ENCODE assay signal across 29 cellular contexts in genomic region chr16:80512460-80512859, GRCh38. TPM values are rescaled to one million over a fixed set of nuclear protein-coding genes. Genes with fewer than 3 reads are reported as not detected.
"Had no signal": no experiment of that assay in that cellular context is flagged by ENCODE, and none has a peak within 500 bp of the region (broad histone marks: within the 10 kb centered on the region; RNA-seq: fewer than 3 reads in every experiment).

No MANE protein-coding gene starts in this region.

- ATAC-seq: foreskin keratinocyte, gastroesophageal sphincter, heart left ventricle, left colon, left lung, left ventricle myocardium superior, lower lobe of right lung, mucosa of descending colon had no signal

- DNase-seq: dermis blood vessel endothelial cell; dorsolateral prefrontal cortex; effector CD4-positive, alpha-beta T cell; effector memory CD4-positive, alpha-beta T cell; foreskin keratinocyte; heart left ventricle; hypothalamus; immature natural killer cell; islet precursor cell; kidney; kidney glomerular epithelial cell; left colon; left lung; left ventricle myocardium superior; lower lobe of right lung; mesenchymal stem cell; mucosa of descending colon; naive B cell had no signal

- H3K9me3 ChIP-seq: esophagus muscularis mucosa, gastroesophageal sphincter, heart left ventricle, left lung, lower lobe of right lung, mucosa of descending colon had no signal

- H2AFZ ChIP-seq: hepatocyte had no signal

- FAIRE-seq: colon, endothelial cell of umbilical vein, frontal cortex, kidney had no signal

- H3K4me3 ChIP-seq: coronary artery, dorsolateral prefrontal cortex, esophagus muscularis mucosa, gastroesophageal sphincter, heart left ventricle, hepatocyte, left lung, lower lobe of right lung, mucosa of descending colon had no signal

- H3K79me2 ChIP-seq: hepatocyte had no signal

- H3K36me3 ChIP-seq: esophagus muscularis mucosa, gastroesophageal sphincter, heart left ventricle, left lung, lower lobe of right lung had no signal

- H3K27ac ChIP-seq: coronary artery, dorsolateral prefrontal cortex, esophagus muscularis mucosa, foreskin keratinocyte, gastroesophageal sphincter, heart left ventricle, hepatocyte, left lung, lower lobe of right lung had no signal

- H3K27me3 ChIP-seq: hepatocyte, left lung had no signal

- H3K4me1 ChIP-seq: esophagus muscularis mucosa, foreskin keratinocyte, gastroesophageal sphincter, left lung, lower lobe of right lung had no signal

- H3K4me2 ChIP-seq: hepatocyte had no signal

RNA-seq across cellular contexts. Expression of gene DYNLRB2, which starts 28.3 kb away (rescaled TPM):
- total RNA-seq: dermis blood vessel endothelial cell, endothelial cell of umbilical vein, epithelial cell of proximal tubule, esophagus muscularis mucosa, foreskin keratinocyte, frontal cortex, hepatocyte, left ventricle myocardium superior, mesenteric fat pad, mucosa of descending colon, myocyte had no signal
- polyA plus RNA-seq: endothelial cell of umbilical vein, fibroblast of lung had no signal
